11 cellular contexts compared by ENCODE assay signal in the genomic region with DNA sequence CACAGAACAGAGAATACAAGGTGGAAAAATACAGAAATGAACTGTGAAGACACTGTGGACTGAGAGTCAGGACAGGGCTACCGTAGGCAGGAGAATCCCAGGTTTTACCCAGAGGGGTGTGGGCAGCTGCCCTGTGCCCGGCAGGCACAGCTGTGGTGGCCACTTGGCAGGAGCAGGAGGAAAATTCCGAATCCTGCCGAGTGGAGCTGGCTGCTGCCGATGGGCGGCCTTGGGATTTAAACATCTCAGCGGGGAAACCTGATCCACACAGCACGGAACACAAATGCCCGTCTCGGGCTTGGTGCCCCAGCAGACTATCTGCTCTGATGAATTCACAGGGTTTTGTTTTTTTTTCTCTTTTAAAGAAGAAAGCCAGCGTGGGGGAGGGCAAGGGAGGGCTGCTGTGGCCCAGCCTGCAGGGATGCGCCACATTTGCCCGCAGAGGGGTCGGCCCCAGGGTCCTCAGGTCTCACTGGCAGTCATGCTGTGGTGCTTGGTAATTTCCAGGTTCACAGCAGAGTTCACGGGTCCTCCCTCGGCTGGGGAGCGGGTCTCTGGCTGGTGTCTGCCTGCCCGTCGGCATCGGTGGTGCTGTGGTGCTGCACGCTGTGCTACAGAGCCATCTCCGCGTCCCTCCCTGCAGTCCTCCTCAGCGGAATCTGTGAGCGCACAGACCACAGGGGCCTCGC. TPM values are rescaled to one million over a fixed set of nuclear protein-coding genes. Genes with fewer than 3 reads are reported as not detected.
A peak's percentile ranks its signal among the peaks of the same experiment; 100 is the strongest.
DNase-seq lines count a peak whose midpoint lies in the region; ATAC-seq and TF ChIP-seq lines count a peak whose summit lies in the region.
"Had no signal": no experiment of that assay in that cellular context is flagged by ENCODE, and none has a peak within 500 bp of the region (broad histone marks: within the 10 kb centered on the region; RNA-seq: fewer than 3 reads in every experiment).

No MANE protein-coding gene starts in this region.

- H3K36me3 Mint-ChIP-seq in activated naive CD4-positive, alpha-beta T cell treated with anti-CD3 and anti-CD28 coated beads for 36 hours (ENCODE audit: low read depth), result no peaks in the 10 kb centered on the region
- no peaks in the 10 kb centered on the region for H3K36me3 Mint-ChIP-seq in activated naive CD8-positive, alpha-beta T cell
- H3K36me3 Mint-ChIP-seq in memory B cell, result peaks cover 3% of the 10 kb centered on the region

- no peak for TF ChIP-seq CTCF in testis (IDR thresholded peaks at IDR 0.05)

- no peaks in the 10 kb centered on the region for H3K27me3 ChIP-seq in testis
- H3K27me3 ChIP-seq: ascending aorta, BE2C had no signal

- 57 to 73% methylated on average over 16 to 26 of the region's 26 CpGs for WGBS in testis, 2 donors

- CTCF ChIA-PET in activated naive CD4-positive, alpha-beta T cell treated with anti-CD3 and anti-CD28 coated beads for 36 hours (lab: Charles Lee), result no interaction called here

- H3K27ac Mint-ChIP-seq in activated naive CD4-positive, alpha-beta T cell treated with anti-CD3 and anti-CD28 coated beads for 36 hours, result peak overlapping the region; percentile 75
- peak overlapping the region; percentile 50 for H3K27ac Mint-ChIP-seq in activated naive CD8-positive, alpha-beta T cell
- no peak overlapping the region for H3K27ac Mint-ChIP-seq in memory B cell

- no peaks in the 10 kb centered on the region for H3K27me3 Mint-ChIP-seq in activated naive CD4-positive, alpha-beta T cell treated with anti-CD3 and anti-CD28 coated beads for 36 hours (ENCODE audit: low read depth)
- no peaks in the 10 kb centered on the region for H3K27me3 Mint-ChIP-seq in activated naive CD8-positive, alpha-beta T cell
- no peaks in the 10 kb centered on the region for H3K27me3 Mint-ChIP-seq in memory B cell

- H3K36me3 ChIP-seq in testis (ENCODE audit: low read depth, missing control alignments), result no peaks in the 10 kb centered on the region

- DNase-seq in activated naive CD4-positive, alpha-beta T cell treated with anti-CD3 and anti-CD28 coated beads for 36 hours, result no peak
- DNase-seq in activated naive CD4-positive, alpha-beta T cell (lab: John Stamatoyannopoulos, UW), result no peak
- DNase-seq in memory B cell (ENCODE audit: low spot score in 2 of 2) (no peak), testis (peak; percentile 43), SHP77 (lab: John Stamatoyannopoulos, UW) (no peak), HT-29 (ENCODE audit: low spot score) (no peak)
- DNase-seq: BE2C, NCI-H345 had no signal

- ATAC-seq in memory B cell (ENCODE audit: low read depth) (no peak), HG03097 (IDR thresholded peaks at IDR 0.05; ENCODE audit: low FRiP score, unreplicated experiment) (no peak)

- H3K4me3 ChIP-seq in testis, result no peak overlapping the region
- H3K4me3 ChIP-seq: ascending aorta had no signal

- H3K9me3 Mint-ChIP-seq in activated naive CD4-positive, alpha-beta T cell treated with anti-CD3 and anti-CD28 coated beads for 36 hours, result no peaks in the 10 kb centered on the region
- no peaks in the 10 kb centered on the region for H3K9me3 Mint-ChIP-seq in activated naive CD8-positive, alpha-beta T cell (ENCODE audit: low read depth)
- H3K9me3 Mint-ChIP-seq in memory B cell, result no peaks in the 10 kb centered on the region

- H3K27ac ChIP-seq in testis, result no peak overlapping the region

- H3K9me3 ChIP-seq in testis, result no peaks in the 10 kb centered on the region
- H3K9me3 ChIP-seq: ascending aorta, BE2C had no signal

- intact Hi-C loops in activated naive CD4-positive, alpha-beta T cell treated with anti-CD3 and anti-CD28 coated beads for 36 hours (cut with micrococcal nuclease), result no loop called here
- intact Hi-C loops in testis (cut with DNase I; ENCODE audit: low total_unique reads), result no loop called here

- TF ChIP-seq POLR2A in testis (IDR thresholded peaks at IDR 0.05), result no peak

- H3K4me3 Mint-ChIP-seq in activated naive CD4-positive, alpha-beta T cell treated with anti-CD3 and anti-CD28 coated beads for 36 hours, result no peak overlapping the region
- H3K4me3 Mint-ChIP-seq in activated naive CD8-positive, alpha-beta T cell, result no peak overlapping the region
- peak overlapping the region; percentile 55 for H3K4me3 Mint-ChIP-seq in memory B cell

- H3K4me1 Mint-ChIP-seq in activated naive CD4-positive, alpha-beta T cell treated with anti-CD3 and anti-CD28 coated beads for 36 hours (ENCODE audit: low read depth), result peaks cover 52% of the 10 kb centered on the region
- H3K4me1 Mint-ChIP-seq in activated naive CD8-positive, alpha-beta T cell (ENCODE audit: low read depth), result peaks cover 51% of the 10 kb centered on the region
- peaks cover 52% of the 10 kb centered on the region for H3K4me1 Mint-ChIP-seq in memory B cell

- H3K4me1 ChIP-seq in testis, result peaks cover 74% of the 10 kb centered on the region

RNA-seq across cellular contexts. Expression of a gene that starts 28.0 kb away (rescaled TPM):
- total RNA-seq in activated naive CD4-positive, alpha-beta T cell treated with anti-CD3 and anti-CD28 coated beads for 36 hours, result 10 to 100 TPM; 16.3 to 18.6 TPM
- total RNA-seq in testis, result 10 to 100 TPM in 1 of 2 donors, 1 to 10 TPM in 1; 9.1 to 13.3 TPM
- polyA plus RNA-seq in testis (ENCODE audit: insufficient read depth, low read depth, low replicate concordance), result 14.3 TPM
- total RNA-seq in HT-29 (2014; rRNA removed; shearing (Covaris generic)), result 9.4 and 18.6 TPM in 2 replicates

RNA-seq across cellular contexts. Expression of a gene that starts 29.0 kb away (rescaled TPM):
- total RNA-seq in activated naive CD4-positive, alpha-beta T cell treated with anti-CD3 and anti-CD28 coated beads for 36 hours, result 10 to 100 TPM; 31.7 to 32.1 TPM
- 10 to 100 TPM; 41.6 to 53.4 TPM for total RNA-seq in testis
- 47.3 TPM for polyA plus RNA-seq in testis (ENCODE audit: insufficient read depth, low read depth, low replicate concordance)
- total RNA-seq in HT-29 (2014; rRNA removed; shearing (Covaris generic)), result 43.5 and 55.5 TPM in 2 replicates

RNA-seq across cellular contexts. Expression of a gene that starts 31.1 kb away (rescaled TPM):
- total RNA-seq in activated naive CD4-positive, alpha-beta T cell treated with anti-CD3 and anti-CD28 coated beads for 36 hours, result 10 to 100 TPM; 57.3 to 65.1 TPM
- total RNA-seq in testis, result 10 to 100 TPM; 28.6 to 37.7 TPM
- polyA plus RNA-seq in testis (ENCODE audit: insufficient read depth, low read depth, low replicate concordance), result 24.1 TPM
- 49.7 and 63.7 TPM in 2 replicates for total RNA-seq in HT-29 (2014; rRNA removed; shearing (Covaris generic))

RNA-seq across cellular contexts. Expression of a gene that starts 32.7 kb away (rescaled TPM):
- 10 to 100 TPM in 1 of 2 experiments, 1 to 10 TPM in 1; 8.1 to 10.7 TPM for total RNA-seq in activated naive CD4-positive, alpha-beta T cell treated with anti-CD3 and anti-CD28 coated beads for 36 hours
- total RNA-seq in testis, result 1 to 10 TPM; 5.3 to 6.4 TPM
- 6.2 TPM for polyA plus RNA-seq in testis (ENCODE audit: insufficient read depth, low read depth, low replicate concordance)
- 69.6 and 74.4 TPM in 2 replicates for total RNA-seq in HT-29 (2014; rRNA removed; shearing (Covaris generic))
